In the genomic region with DNA sequence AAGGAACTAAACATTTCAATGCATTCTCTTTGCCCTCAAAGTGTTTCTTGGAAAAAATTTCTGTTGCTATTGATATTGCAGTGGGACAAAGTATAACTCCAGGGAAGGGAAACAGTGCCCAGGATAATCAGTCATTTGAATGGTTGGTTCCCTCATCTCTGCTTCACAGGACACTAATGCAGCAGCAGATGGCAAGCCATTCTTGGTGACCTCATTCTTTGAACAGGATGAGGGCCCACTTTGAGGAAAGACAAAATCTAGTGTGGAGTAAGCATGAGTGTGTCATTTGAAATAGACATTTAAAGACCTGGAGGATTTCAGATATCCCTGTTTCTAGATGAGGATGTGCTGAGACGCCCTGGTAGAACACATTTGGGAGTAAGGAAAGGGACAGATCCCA, we compare ENCODE assay signal across 18 cellular contexts. TPM values are rescaled to one million over a fixed set of nuclear protein-coding genes. Genes with fewer than 3 reads are reported as not detected.
"Had no signal": no experiment of that assay in that cellular context is flagged by ENCODE, and none has a peak within 500 bp of the region (broad histone marks: within the 10 kb centered on the region; RNA-seq: fewer than 3 reads in every experiment).

No MANE protein-coding gene starts in this region.

- H3K27me3 ChIP-seq: ascending aorta, breast epithelium, hepatocyte, upper lobe of right lung had no signal

- H3K4me3 ChIP-seq: ascending aorta, breast epithelium, hepatocyte, upper lobe of right lung had no signal

- H3K4me2 ChIP-seq: hepatocyte had no signal

- H3K36me3 Mint-ChIP-seq: naive thymus-derived CD8-positive, alpha-beta T cell; stimulated activated naive B cell treated with anti-CD40 and anti-IgM and Interleukin-4, amounts not matched to agents 10 μg/mL and 1 μg/mL and 100 μg/mL, for 72 hours had no signal

- H3K4me1 Mint-ChIP-seq: activated CD4-positive, alpha-beta T cell treated with anti-CD3 and anti-CD28 coated beads, Interleukin-2, amount 10 ng/mL, durations not matched to agents 24 days and 14 days; naive thymus-derived CD8-positive, alpha-beta T cell; stimulated activated naive B cell treated with anti-CD40 and anti-IgM and Interleukin-4, amounts not matched to agents 10 μg/mL and 1 μg/mL and 100 μg/mL, for 72 hours had no signal

- H3K27ac ChIP-seq: ascending aorta, breast epithelium, hepatocyte, upper lobe of right lung had no signal

- H3K27me3 Mint-ChIP-seq: activated CD4-positive, alpha-beta T cell treated with anti-CD3 and anti-CD28 coated beads, Interleukin-2, amount 10 ng/mL, durations not matched to agents 24 days and 14 days; activated CD8-positive, alpha-beta T cell treated with anti-CD3 and anti-CD28 coated beads for 36 hours; activated naive CD8-positive, alpha-beta T cell treated with anti-CD3 and anti-CD28 coated beads, Interleukin-2, amount 50 U/mL, for 24 hours; activated T-cell treated with anti-CD3 and anti-CD28 coated beads, Interleukin-2, amount 50 U/mL, for 24 hours; stimulated activated naive B cell treated with anti-CD40 and anti-IgM and Interleukin-4, amounts not matched to agents 10 μg/mL and 1 μg/mL and 100 μg/mL, for 72 hours had no signal

- H3K4me1 ChIP-seq: ascending aorta, breast epithelium, upper lobe of right lung had no signal

- DNase-seq: activated CD4-positive, alpha-beta T cell treated with anti-CD3 and anti-CD28 coated beads, Interleukin-2, amount 10 ng/mL, durations not matched to agents 24 days and 14 days; activated CD8-positive, alpha-beta T cell treated with anti-CD3 and anti-CD28 coated beads for 36 hours; activated naive CD4-positive, alpha-beta T cell treated with Interleukin-2 at 50 U/mL for 16 hours; activated naive CD8-positive, alpha-beta T cell treated with anti-CD3 and anti-CD28 coated beads, Interleukin-2, amount 50 U/mL, for 24 hours; activated T-cell treated with anti-CD3 and anti-CD28 coated beads, Interleukin-2, amount 50 U/mL, for 24 hours; cerebellar nuclear complex; effector CD4-positive, alpha-beta T cell; left cardiac atrium; mesendoderm; naive thymus-derived CD8-positive, alpha-beta T cell; stimulated activated naive B cell treated with anti-CD40 and anti-IgM and Interleukin-4, amounts not matched to agents 10 μg/mL and 1 μg/mL and 100 μg/mL, for 72 hours; T-helper 9 cell; upper lobe of right lung had no signal

- H3K9me3 ChIP-seq: ascending aorta, breast epithelium, upper lobe of right lung had no signal

- H3K36me3 ChIP-seq: ascending aorta, breast epithelium, upper lobe of right lung had no signal

- H3K4me3 Mint-ChIP-seq: activated CD4-positive, alpha-beta T cell treated with anti-CD3 and anti-CD28 coated beads, Interleukin-2, amount 10 ng/mL, durations not matched to agents 24 days and 14 days; activated CD8-positive, alpha-beta T cell treated with anti-CD3 and anti-CD28 coated beads for 36 hours; activated naive CD8-positive, alpha-beta T cell treated with anti-CD3 and anti-CD28 coated beads, Interleukin-2, amount 50 U/mL, for 24 hours; activated T-cell treated with anti-CD3 and anti-CD28 coated beads, Interleukin-2, amount 50 U/mL, for 24 hours; naive thymus-derived CD8-positive, alpha-beta T cell; stimulated activated naive B cell treated with anti-CD40 and anti-IgM and Interleukin-4, amounts not matched to agents 10 μg/mL and 1 μg/mL and 100 μg/mL, for 72 hours had no signal

- H3K27ac Mint-ChIP-seq: activated CD4-positive, alpha-beta T cell treated with anti-CD3 and anti-CD28 coated beads, Interleukin-2, amount 10 ng/mL, durations not matched to agents 24 days and 14 days; activated CD8-positive, alpha-beta T cell treated with anti-CD3 and anti-CD28 coated beads for 36 hours; activated naive CD8-positive, alpha-beta T cell treated with anti-CD3 and anti-CD28 coated beads, Interleukin-2, amount 50 U/mL, for 24 hours; activated T-cell treated with anti-CD3 and anti-CD28 coated beads, Interleukin-2, amount 50 U/mL, for 24 hours; activated T-helper 2 cell treated with anti-CD3 and anti-CD28 coated beads, Interferon-gamma antibody, Interleukin-2, Interleukin-4, amounts not matched to agents 10 μg/mL and 5 μg/mL and 100 μg/mL, durations not matched to agents 14 hours and 24 hours and 36 hours; naive thymus-derived CD8-positive, alpha-beta T cell; stimulated activated naive B cell treated with anti-CD40 and anti-IgM and Interleukin-4, amounts not matched to agents 10 μg/mL and 1 μg/mL and 100 μg/mL, for 72 hours had no signal

- H3K79me2 ChIP-seq: hepatocyte had no signal

- ATAC-seq: activated CD8-positive, alpha-beta T cell treated with anti-CD3 and anti-CD28 coated beads for 36 hours; activated naive CD8-positive, alpha-beta T cell treated with anti-CD3 and anti-CD28 coated beads, Interleukin-2, amount 50 U/mL, for 24 hours; esophagus mucosa; left cardiac atrium; naive thymus-derived CD8-positive, alpha-beta T cell; stimulated activated naive B cell treated with anti-CD40 and anti-IgM and Interleukin-4, amounts not matched to agents 10 μg/mL and 1 μg/mL and 100 μg/mL, for 72 hours; upper lobe of right lung had no signal

- H2AFZ ChIP-seq: hepatocyte had no signal

- H3K9me3 Mint-ChIP-seq: activated CD4-positive, alpha-beta T cell treated with anti-CD3 and anti-CD28 coated beads, Interleukin-2, amount 10 ng/mL, durations not matched to agents 24 days and 14 days; activated CD8-positive, alpha-beta T cell treated with anti-CD3 and anti-CD28 coated beads for 36 hours; activated naive CD8-positive, alpha-beta T cell treated with anti-CD3 and anti-CD28 coated beads, Interleukin-2, amount 50 U/mL, for 24 hours; activated T-cell treated with anti-CD3 and anti-CD28 coated beads, Interleukin-2, amount 50 U/mL, for 24 hours; activated T-helper 2 cell treated with anti-CD3 and anti-CD28 coated beads, Interferon-gamma antibody, Interleukin-2, Interleukin-4, amounts not matched to agents 10 μg/mL and 5 μg/mL and 100 μg/mL, durations not matched to agents 14 hours and 24 hours and 36 hours; stimulated activated naive B cell treated with anti-CD40 and anti-IgM and Interleukin-4, amounts not matched to agents 10 μg/mL and 1 μg/mL and 100 μg/mL, for 72 hours had no signal

RNA-seq across cellular contexts. Expression of gene CHRM3, which starts 32.3 kb away (rescaled TPM):
- total RNA-seq: activated CD4-positive, alpha-beta T cell treated with anti-CD3 and anti-CD28 coated beads, Interleukin-2, amount 10 ng/mL, durations not matched to agents 24 days and 14 days; activated T-helper 2 cell treated with anti-CD3 and anti-CD28 coated beads, Interferon-gamma antibody, Interleukin-2, Interleukin-4, amounts not matched to agents 10 μg/mL and 5 μg/mL and 100 μg/mL, durations not matched to agents 14 hours and 24 hours and 36 hours had no signal
